1 cellular context compared by ENCODE assay signal in genomic region chr2:190959911-190960788, GRCh38.
TF ChIP-seq lines count a peak whose summit lies in the region.

No MANE protein-coding gene starts in this region.

TF ChIP-seq in K562, 482 proteins besides CTCF, POLR2A, EP300 and RAD21 (continued from another document):
- TF ChIP-seq MNT (conservative IDR thresholded peaks at IDR 0.05) (no peak), YBX1 (IDR thresholded peaks at IDR 0.05) (no peak), TBP (optimal IDR thresholded peaks at IDR 0.05; ENCODE audit: low read depth, low read length) (no peak), DMBX1 (CRISPR knock-in tag; IDR thresholded peaks at IDR 0.05; ENCODE audit: borderline replicate concordance) (no peak), MXI1 (IDR thresholded peaks at IDR 0.05; ENCODE audit: low read depth, low read length) (no peak), MIER1 (IDR thresholded peaks at IDR 0.05; ENCODE audit: low read depth) (no peak), HCFC1 (IDR thresholded peaks at IDR 0.05; ENCODE audit: low read depth, low read length) (no peak), SRSF1 (IDR thresholded peaks at IDR 0.05; ENCODE audit: low read depth, low read length) (no peak), CBX8 (IDR thresholded peaks at IDR 0.05; ENCODE audit: borderline replicate concordance, extremely low read depth, low read depth, low read length, poor library complexity, severe bottlenecking) (no peak), POLR2AphosphoS5 (IDR thresholded peaks at IDR 0.05; ENCODE audit: control insufficient read depth, insufficient read depth, low read depth, low read length) (no peak), NEUROD1 (IDR thresholded peaks at IDR 0.05; ENCODE audit: borderline replicate concordance, low read depth, low read length, partially characterized antibody) (no peak), FOXO4 (CRISPR knock-in tag; IDR thresholded peaks at IDR 0.05) (no peak), XRCC3 (IDR thresholded peaks at IDR 0.05) (no peak), ZNF280B (CRISPR knock-in tag; IDR thresholded peaks at IDR 0.05) (no peak), ESRRB (CRISPR knock-in tag; IDR thresholded peaks at IDR 0.05; ENCODE audit: borderline replicate concordance) (no peak), KDM5B (IDR thresholded peaks at IDR 0.05; ENCODE audit: insufficient replicate concordance, low read depth, low read length) (no peak), RBM39 (optimal IDR thresholded peaks at IDR 0.05; ENCODE audit: low read depth, low read length) (no peak)
- TF ChIP-seq, protein P1, sequence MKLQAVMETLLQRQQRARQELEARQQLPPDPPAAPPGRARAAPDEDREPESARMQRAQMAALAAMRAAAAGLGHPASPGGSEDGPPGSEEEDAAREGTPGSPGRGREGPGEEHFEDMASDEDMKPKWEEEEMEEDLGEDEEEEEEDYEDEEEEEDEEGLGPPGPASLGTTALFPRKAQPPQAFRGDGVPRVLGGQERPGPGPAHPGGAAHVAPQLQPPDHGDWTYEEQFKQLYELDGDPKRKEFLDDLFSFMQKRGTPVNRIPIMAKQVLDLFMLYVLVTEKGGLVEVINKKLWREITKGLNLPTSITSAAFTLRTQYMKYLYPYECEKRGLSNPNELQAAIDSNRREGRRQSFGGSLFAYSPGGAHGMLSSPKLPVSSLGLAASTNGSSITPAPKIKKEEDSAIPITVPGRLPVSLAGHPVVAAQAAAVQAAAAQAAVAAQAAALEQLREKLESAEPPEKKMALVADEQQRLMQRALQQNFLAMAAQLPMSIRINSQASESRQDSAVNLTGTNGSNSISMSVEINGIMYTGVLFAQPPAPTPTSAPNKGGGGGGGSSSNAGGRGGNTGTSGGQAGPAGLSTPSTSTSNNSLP (IDR thresholded peaks at IDR 0.05; ENCODE audit: borderline replicate concordance, low read depth, low read length) = no peak
- TF ChIP-seq, protein P2, sequence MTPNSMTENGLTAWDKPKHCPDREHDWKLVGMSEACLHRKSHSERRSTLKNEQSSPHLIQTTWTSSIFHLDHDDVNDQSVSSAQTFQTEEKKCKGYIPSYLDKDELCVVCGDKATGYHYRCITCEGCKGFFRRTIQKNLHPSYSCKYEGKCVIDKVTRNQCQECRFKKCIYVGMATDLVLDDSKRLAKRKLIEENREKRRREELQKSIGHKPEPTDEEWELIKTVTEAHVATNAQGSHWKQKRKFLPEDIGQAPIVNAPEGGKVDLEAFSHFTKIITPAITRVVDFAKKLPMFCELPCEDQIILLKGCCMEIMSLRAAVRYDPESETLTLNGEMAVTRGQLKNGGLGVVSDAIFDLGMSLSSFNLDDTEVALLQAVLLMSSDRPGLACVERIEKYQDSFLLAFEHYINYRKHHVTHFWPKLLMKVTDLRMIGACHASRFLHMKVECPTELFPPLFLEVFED (CRISPR knock-in tag; conservative IDR thresholded peaks at IDR 0.05) = no peak
